ENCODE assay signal across 7 cellular contexts in the genomic region with DNA sequence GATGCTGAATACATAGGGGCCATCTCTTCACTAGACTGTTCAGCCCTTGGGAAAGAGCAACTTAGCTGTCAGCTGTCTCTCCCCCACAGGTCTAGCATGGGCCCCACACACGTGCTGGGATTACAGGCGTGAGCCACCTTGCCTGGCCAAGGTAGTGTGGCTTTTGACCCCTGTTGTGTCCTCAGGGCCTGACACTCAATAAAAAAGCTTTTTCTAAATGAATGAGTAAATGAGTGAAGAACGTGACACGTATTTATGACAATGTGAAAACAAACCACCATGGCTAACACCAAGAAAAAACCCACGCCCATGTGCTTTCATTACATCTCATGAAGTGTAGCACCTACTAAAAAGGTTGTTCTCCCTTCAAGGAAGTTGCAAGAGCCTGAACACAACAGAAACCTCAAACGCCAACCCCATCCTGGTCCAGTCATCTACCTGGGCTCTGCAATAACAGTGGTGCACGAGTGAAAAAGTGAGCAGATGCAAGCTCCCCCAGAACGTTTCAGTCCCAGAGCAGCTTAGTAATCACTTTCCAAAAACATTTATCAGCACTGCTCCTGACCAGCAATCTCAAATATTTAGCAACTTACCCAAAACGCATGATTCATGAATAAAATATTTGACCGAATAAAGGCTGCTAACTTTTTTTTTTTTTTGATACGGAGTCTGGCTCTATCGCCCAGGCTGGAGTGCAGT. TPM values are rescaled to one million over a fixed set of nuclear protein-coding genes. Genes with fewer than 3 reads are reported as not detected.
A peak's percentile ranks its signal among the peaks of the same experiment; 100 is the strongest.
DNase-seq lines count a peak whose midpoint lies in the region; ATAC-seq, FAIRE-seq and TF ChIP-seq lines count a peak whose summit lies in the region.

No MANE protein-coding gene starts in this region.

- CTCF ChIA-PET in activated CD8-positive, alpha-beta memory T cell treated with anti-CD3 and anti-CD28 coated beads, Interleukin-2, amount 10 ng/mL, durations not matched to agents 7 days and 5 days (lab: Charles Lee) = interaction anchor here (0.7 to 1.3 kb wide), 9 partner anchors 8 to 181 kb away, joined by 3 to 8 read pairs (median 3); no protein-coding TSS in a partner anchor

- H3K4me3 ChIP-seq in keratinocyte (ENCODE audit: control insufficient read depth in 2 of 3, extremely low read depth in 1 of 3, insufficient read depth in 2 of 3, low read depth in 1 of 3, low read length in 3 of 3) = peak overlapping the region in 1 of 3 experiments; percentile 1

- peak overlapping the region; percentile 29 for H3K27ac ChIP-seq in keratinocyte (ENCODE audit: control insufficient read depth, insufficient read depth, low read length)

- no peaks in the 10 kb centered on the region for H3K9me1 ChIP-seq in keratinocyte (ENCODE audit: control insufficient read depth, extremely low read depth, insufficient read depth, low read length)

- peaks cover 63% of the 10 kb centered on the region for H3K79me2 ChIP-seq in keratinocyte (ENCODE audit: control insufficient read depth, insufficient read depth, low read length)

- ATAC-seq in GM19043 (IDR thresholded peaks at IDR 0.05; ENCODE audit: low read depth, unreplicated experiment) = peak; percentile 40
- peak; percentile 45 for ATAC-seq in HG03095 (IDR thresholded peaks at IDR 0.05; ENCODE audit: unreplicated experiment)
- peak; percentile 76 for ATAC-seq in activated CD8-positive, alpha-beta memory T cell treated with anti-CD3 and anti-CD28 coated beads, Interleukin-2, amount 10 ng/mL, durations not matched to agents 7 days and 5 days
- no peak for ATAC-seq in Right ventricle myocardium inferior

- H3K4me1 ChIP-seq in keratinocyte (ENCODE audit: control insufficient read depth, extremely low read depth, insufficient read depth, low read length) = peaks cover 21% of the 10 kb centered on the region

- TF ChIP-seq CTCF in keratinocyte (optimal IDR thresholded peaks at IDR 0.05 in 1 of 3, IDR thresholded peaks at IDR 0.05 in 1 of 3, conservative IDR thresholded peaks at IDR 0.05 in 1 of 3; ENCODE audit: extremely low read depth in 1 of 3, insufficient read depth in 2 of 3, low read length in 3 of 3) = no peak

- peaks cover 60% of the 10 kb centered on the region for H3K4me1 Mint-ChIP-seq in activated CD8-positive, alpha-beta memory T cell treated with anti-CD3 and anti-CD28 coated beads, Interleukin-2, amount 10 ng/mL, durations not matched to agents 7 days and 5 days
- H3K4me1 Mint-ChIP-seq in stimulated activated naive CD8-positive, alpha-beta T cell treated with anti-CD3 and anti-CD28 coated beads, Interleukin-15, Interleukin-2, amounts not matched to agents 100 ng/mL and 50 ng/mL, for 24 hours (ENCODE audit: low read depth) = peaks cover 75% of the 10 kb centered on the region

- H3K9me3 Mint-ChIP-seq in activated CD8-positive, alpha-beta memory T cell treated with anti-CD3 and anti-CD28 coated beads, Interleukin-2, amount 10 ng/mL, durations not matched to agents 7 days and 5 days (ENCODE audit: low read depth) = peaks cover 2% of the 10 kb centered on the region
- peaks cover 11% of the 10 kb centered on the region for H3K9me3 Mint-ChIP-seq in stimulated activated naive CD8-positive, alpha-beta T cell treated with anti-CD3 and anti-CD28 coated beads, Interleukin-15, Interleukin-2, amounts not matched to agents 100 ng/mL and 50 ng/mL, for 24 hours

- no peaks in the 10 kb centered on the region for H3K9me3 ChIP-seq in keratinocyte (ENCODE audit: control insufficient read depth, low read depth, low read length)

- H3K27ac Mint-ChIP-seq in activated CD8-positive, alpha-beta memory T cell treated with anti-CD3 and anti-CD28 coated beads, Interleukin-2, amount 10 ng/mL, durations not matched to agents 7 days and 5 days = peak overlapping the region; percentile 92
- peak overlapping the region; percentile 88 for H3K27ac Mint-ChIP-seq in stimulated activated naive CD8-positive, alpha-beta T cell treated with anti-CD3 and anti-CD28 coated beads, Interleukin-15, Interleukin-2, amounts not matched to agents 100 ng/mL and 50 ng/mL, for 24 hours

- peak overlapping the region; percentile 27 for H3K4me2 ChIP-seq in keratinocyte (ENCODE audit: control insufficient read depth, extremely low read depth, insufficient read depth, low read depth, low read length)

- H3K27me3 ChIP-seq in keratinocyte (ENCODE audit: control insufficient read depth, extremely low read depth, insufficient read depth, low read length) = no peaks in the 10 kb centered on the region

- FAIRE-seq in keratinocyte (lab: Jason Lieb, UNC) = peak; percentile 65

- intact Hi-C loops in Right ventricle myocardium inferior (cut with DNase I) = no loop called here

- H3K4me3 Mint-ChIP-seq in activated CD8-positive, alpha-beta memory T cell treated with anti-CD3 and anti-CD28 coated beads, Interleukin-2, amount 10 ng/mL, durations not matched to agents 7 days and 5 days = peak overlapping the region; percentile 58
- H3K4me3 Mint-ChIP-seq in stimulated activated naive CD8-positive, alpha-beta T cell treated with anti-CD3 and anti-CD28 coated beads, Interleukin-15, Interleukin-2, amounts not matched to agents 100 ng/mL and 50 ng/mL, for 24 hours = peak overlapping the region; percentile 20

- DNase-seq in activated CD8-positive, alpha-beta memory T cell treated with anti-CD3 and anti-CD28 coated beads, Interleukin-2, amount 10 ng/mL, durations not matched to agents 7 days and 5 days = peak; percentile 95
- DNase-seq in keratinocyte (ENCODE audit: low read depth, low spot score) (no peak), Right ventricle myocardium inferior (ENCODE audit: missing footprints) (no peak), NCI-H1417 treated with DMSO at 0.1 percent for 48 hours (lab: John Stamatoyannopoulos, UW) (no peak)

- peaks cover 33% of the 10 kb centered on the region for H3K36me3 Mint-ChIP-seq in activated CD8-positive, alpha-beta memory T cell treated with anti-CD3 and anti-CD28 coated beads, Interleukin-2, amount 10 ng/mL, durations not matched to agents 7 days and 5 days
- peaks cover 28% of the 10 kb centered on the region for H3K36me3 Mint-ChIP-seq in stimulated activated naive CD8-positive, alpha-beta T cell treated with anti-CD3 and anti-CD28 coated beads, Interleukin-15, Interleukin-2, amounts not matched to agents 100 ng/mL and 50 ng/mL, for 24 hours (ENCODE audit: low read depth)

- no peaks in the 10 kb centered on the region for H4K20me1 ChIP-seq in keratinocyte (ENCODE audit: control insufficient read depth, extremely low read depth, insufficient read depth, low read length)

- H3K36me3 ChIP-seq in keratinocyte (ENCODE audit: control insufficient read depth in 2 of 2, extremely low read depth in 1 of 2, insufficient read depth in 2 of 2, low read length in 2 of 2) = no peaks in the 10 kb centered on the region

- H2AFZ ChIP-seq in keratinocyte (ENCODE audit: control insufficient read depth, low read length) = no peak overlapping the region

- dilution Hi-C loops in keratinocyte (cut with MboI; ENCODE audit: extremely low pct_ligation_motif_present, low sequenced_read_pairs) = no loop called here

- H3K9ac ChIP-seq in keratinocyte (ENCODE audit: control insufficient read depth, extremely low read depth, insufficient read depth, low read length) = peak overlapping the region; percentile 5

- no peaks in the 10 kb centered on the region for H3K27me3 Mint-ChIP-seq in activated CD8-positive, alpha-beta memory T cell treated with anti-CD3 and anti-CD28 coated beads, Interleukin-2, amount 10 ng/mL, durations not matched to agents 7 days and 5 days
- no peaks in the 10 kb centered on the region for H3K27me3 Mint-ChIP-seq in stimulated activated naive CD8-positive, alpha-beta T cell treated with anti-CD3 and anti-CD28 coated beads, Interleukin-15, Interleukin-2, amounts not matched to agents 100 ng/mL and 50 ng/mL, for 24 hours

RNA-seq across cellular contexts. Expression of gene WDFY1, which starts 3.4 kb away (rescaled TPM):
- 10 to 100 TPM; 29.2 to 55.0 TPM for total RNA-seq in activated CD8-positive, alpha-beta memory T cell treated with anti-CD3 and anti-CD28 coated beads, Interleukin-2, amount 10 ng/mL, durations not matched to agents 7 days and 5 days
- 40.9 to 63.3 TPM (median 54.9 TPM) in 3 replicates for polyA plus RNA-seq in keratinocyte
- polyA plus RNA-seq in keratinocyte (2011; ENCODE audit: low read depth) = 24.1 TPM
- polyA plus RNA-seq in keratinocyte (2011; cell fraction: cytosol; rRNA removed) = 26.2 and 42.0 TPM in 2 replicates
- 47.5 and 59.6 TPM in 2 replicates for polyA plus RNA-seq in keratinocyte (2011; cell fraction: nucleus; rRNA removed)
- 21.8 and 34.2 TPM in 2 replicates for polyA plus RNA-seq in keratinocyte (2012; ENCODE audit: low replicate concordance)
- polyA minus RNA-seq in keratinocyte = 88.0 to 198 TPM (median 128 TPM) in 3 replicates
- polyA minus RNA-seq in keratinocyte (2011; cell fraction: cytosol; rRNA and poly(A)+ RNA removed) = 66.8 TPM
- 49.6 and 79.4 TPM in 2 replicates for polyA minus RNA-seq in keratinocyte (2011; cell fraction: nucleus; rRNA and poly(A)+ RNA removed)
- total RNA-seq in Right ventricle myocardium inferior = 13.4 TPM

RNA-seq across cellular contexts. Expression of gene MRPL44, which starts 15.5 kb away (rescaled TPM):
- 10 to 100 TPM; 30.4 to 34.9 TPM for total RNA-seq in activated CD8-positive, alpha-beta memory T cell treated with anti-CD3 and anti-CD28 coated beads, Interleukin-2, amount 10 ng/mL, durations not matched to agents 7 days and 5 days
- polyA plus RNA-seq in keratinocyte = 18.2 to 27.9 TPM (median 27.1 TPM) in 3 replicates
- 19.9 TPM for polyA plus RNA-seq in keratinocyte (2011; ENCODE audit: low read depth)
- 18.0 and 28.9 TPM in 2 replicates for polyA plus RNA-seq in keratinocyte (2011; cell fraction: cytosol; rRNA removed)
- polyA plus RNA-seq in keratinocyte (2011; cell fraction: nucleus; rRNA removed) = 21.1 and 22.7 TPM in 2 replicates
- 17.9 and 21.3 TPM in 2 replicates for polyA plus RNA-seq in keratinocyte (2012; ENCODE audit: low replicate concordance)
- polyA minus RNA-seq in keratinocyte = 4.3 to 9.9 TPM (median 6.7 TPM) in 3 replicates
- 13.0 TPM for polyA minus RNA-seq in keratinocyte (2011; cell fraction: cytosol; rRNA and poly(A)+ RNA removed)
- polyA minus RNA-seq in keratinocyte (2011; cell fraction: nucleus; rRNA and poly(A)+ RNA removed) = 6.3 and 8.6 TPM in 2 replicates
- total RNA-seq in Right ventricle myocardium inferior = 36.5 TPM
